8 cellular contexts compared by ENCODE assay signal in genomic region chr17:8186446-8186786, GRCh38. TPM values are rescaled to one million over a fixed set of nuclear protein-coding genes. Genes with fewer than 3 reads are reported as not detected.
A peak's percentile ranks its signal among the peaks of the same experiment; 100 is the strongest.
DNase-seq lines count a peak whose midpoint lies in the region; ATAC-seq, FAIRE-seq and TF ChIP-seq lines count a peak whose summit lies in the region.

No MANE protein-coding gene starts in this region.

- H3K9me3 ChIP-seq in A549 (no peaks in the 10 kb centered on the region), mesodermal cell (ENCODE audit: control insufficient read depth, low read length) (no peaks in the 10 kb centered on the region)

- H3K36me3 Mint-ChIP-seq in brain, result no peaks in the 10 kb centered on the region

- no peak overlapping the region for H3K27ac Mint-ChIP-seq in brain

- H3K27me3 Mint-ChIP-seq in brain, result peaks cover 8% of the 10 kb centered on the region

- 1% methylated on average over 23 of the region's 23 CpGs for WGBS in A549 (ENCODE audit: missing lambda C conversion rate)
- 0 to 1% methylated on average over 17 to 23 of the region's 23 CpGs for WGBS in mesodermal cell (ENCODE audit: insufficient coverage in 2 of 2), 2 experiments

- POLR2A ChIA-PET in A549 (lab: Yijun Ruan, JAX), result interaction anchor here (0.8 to 4.0 kb wide), 9 partner anchors 10 to 109 kb away, joined by 3 to 45 read pairs (median 7); partner anchors contain the start of genes CTC1 and TMEM107

- no peak overlapping the region for H3K4me3 Mint-ChIP-seq in brain

- peaks cover 22% of the 10 kb centered on the region for H3K4me1 ChIP-seq in A549
- H3K4me1 ChIP-seq in mesodermal cell (ENCODE audit: control insufficient read depth, insufficient read depth, low read length, poor library complexity, severe bottlenecking), result peaks cover 17% of the 10 kb centered on the region

- CTCF ChIA-PET in A549 (lab: Yijun Ruan, JAX), result interaction anchor here (0.6 to 11.3 kb wide), 10 partner anchors 9 to 148 kb away, joined by 3 to 164 read pairs (median 20); partner anchors contain the start of genes ALOXE3, AURKB and TMEM107

- no peak for DNase-seq in A549 (ENCODE audit: low read depth in 1 of 2, low spot score in 1 of 2)
- DNase-seq in nucleus accumbens (lab: John Stamatoyannopoulos, UW), result no peak
- no peak for DNase-seq in SHP77 (lab: John Stamatoyannopoulos, UW)

- H3K9me3 Mint-ChIP-seq in brain, result no peaks in the 10 kb centered on the region

- peak overlapping the region; percentile 90 for H3K4me2 ChIP-seq in A549

- no peak for FAIRE-seq in A549 (lab: Jason Lieb, UNC)

- no peak for TF ChIP-seq RAD21 in A549 (conservative IDR thresholded peaks at IDR 0.05 in 1 of 2, IDR thresholded peaks at IDR 0.05 in 1 of 2)

- peaks cover 16% of the 10 kb centered on the region for H3K4me1 Mint-ChIP-seq in brain

- H3K27ac ChIP-seq in A549 (peak overlapping the region; percentile 75 to 94), mesodermal cell (ENCODE audit: low read depth, low read length, severe bottlenecking) (peak overlapping the region; percentile 88)

- H3K36me3 ChIP-seq in mesodermal cell (ENCODE audit: control insufficient read depth, insufficient read depth, low read length), result no peaks in the 10 kb centered on the region

- peak overlapping the region; percentile 59 for H3K4me3 ChIP-seq in A549
- H3K4me3 ChIP-seq in mesodermal cell (ENCODE audit: extremely low read depth, insufficient read depth, low read length, poor library complexity, severe bottlenecking), result peak overlapping the region; percentile 85

- no peak for TF ChIP-seq POLR2A in A549 (IDR thresholded peaks at IDR 0.05; ENCODE audit: low read length)

- ATAC-seq in A549 (no peak; a peak in 2 of 6 replicates), HG02642 (IDR thresholded peaks at IDR 0.05; ENCODE audit: poor library complexity, unreplicated experiment) (peak; percentile 1), GM18520 (IDR thresholded peaks at IDR 0.05; ENCODE audit: unreplicated experiment) (no peak), GM19455 (IDR thresholded peaks at IDR 0.05; ENCODE audit: unreplicated experiment) (no peak)

- TF ChIP-seq CTCF in A549 (IDR thresholded peaks at IDR 0.05), result no peak
- peak; percentile 47 to 59 for TF ChIP-seq CTCF in brain (conservative IDR thresholded peaks at IDR 0.05)

- TF ChIP-seq EP300 in A549 (IDR thresholded peaks at IDR 0.05), result no peak

TF ChIP-seq in A549, 52 proteins besides CTCF, POLR2A, EP300 and RAD21 (continues in another document):
- TF ChIP-seq USF2 (IDR thresholded peaks at IDR 0.05), result no peak
- TF ChIP-seq HOXA7 (CRISPR knock-in tag; IDR thresholded peaks at IDR 0.05), result no peak
- no peak for TF ChIP-seq NR3C1 (IDR thresholded peaks at IDR 0.05)
- no peak for TF ChIP-seq ESRRA (IDR thresholded peaks at IDR 0.05; ENCODE audit: borderline replicate concordance, low read length)
- no peak for TF ChIP-seq KDM5A (IDR thresholded peaks at IDR 0.05)
- no peak for TF ChIP-seq ZFP36 (IDR thresholded peaks at IDR 0.05; ENCODE audit: borderline replicate concordance, partially characterized antibody)
- TF ChIP-seq HMGXB4 (CRISPR knock-in tag; IDR thresholded peaks at IDR 0.05; ENCODE audit: borderline replicate concordance), result peak; percentile 99
- peak; percentile 12; the same call in 1 of the 2 replicates for TF ChIP-seq REST (IDR thresholded peaks at IDR 0.05)

RNA-seq across cellular contexts. Expression of gene BORCS6, which starts 3.6 kb away (rescaled TPM):
- 3.0 and 3.3 TPM in 2 replicates for polyA plus RNA-seq in A549 (2011; rRNA removed)
- polyA plus RNA-seq in A549 (2012; cell fraction: cytosol; rRNA removed), result 4.7 and 6.0 TPM in 2 replicates
- polyA plus RNA-seq in A549 (2012; cell fraction: nucleus; rRNA removed), result 5.1 and 6.7 TPM in 2 replicates
- polyA plus RNA-seq in A549 (2017; fragmentation: RNase III; extraction: RNeasy Plus Mini Kit Qiagen cat#74134 plus additional on column Dnase treatment), result 4.1 to 6.6 TPM (median 6.1 TPM) in 3 replicates
- polyA minus RNA-seq in A549 (2011; rRNA and poly(A)+ RNA removed), result 3.4 and 3.8 TPM in 2 replicates
- polyA plus RNA-seq in brain (ENCODE audit: insufficient read depth, low read depth, low replicate concordance), result 8.7 TPM
- polyA plus RNA-seq in mesodermal cell (2013, experiment 1 of 2), result 5.8 TPM
- 4.4 TPM for polyA plus RNA-seq in mesodermal cell (2013, experiment 2 of 2)

RNA-seq across cellular contexts. Expression of gene TMEM107, which starts 10.2 kb away (rescaled TPM):
- polyA plus RNA-seq in A549 (2011; rRNA removed) (21.8 and 22.8 TPM in 2 replicates), A549 (2017; fragmentation: RNase III; extraction: RNeasy Plus Mini Kit Qiagen cat#74134 plus additional on column Dnase treatment) (16.0 to 19.2 TPM (median 17.0 TPM) in 3 replicates), brain (ENCODE audit: insufficient read depth, low read depth, low replicate concordance) (47.2 TPM)
- 27.0 and 28.5 TPM in 2 replicates for polyA plus RNA-seq in A549 (2012; cell fraction: cytosol; rRNA removed)
- polyA plus RNA-seq in A549 (2012; cell fraction: nucleus; rRNA removed), result 17.3 and 18.3 TPM in 2 replicates
- polyA minus RNA-seq in A549 (2011; rRNA and poly(A)+ RNA removed), result 94.8 and 135 TPM in 2 replicates
- 36.8 TPM for polyA plus RNA-seq in mesodermal cell (2013, experiment 1 of 2)
- polyA plus RNA-seq in mesodermal cell (2013, experiment 2 of 2), result 40.6 TPM

RNA-seq across cellular contexts. Expression of gene VAMP2, which starts 23.7 kb away (rescaled TPM):
- polyA plus RNA-seq in A549 (2011; rRNA removed), result 21.7 and 24.7 TPM in 2 replicates
- 20.5 and 26.1 TPM in 2 replicates for polyA plus RNA-seq in A549 (2012; cell fraction: cytosol; rRNA removed)
- polyA plus RNA-seq in A549 (2012; cell fraction: nucleus; rRNA removed), result 23.5 and 36.3 TPM in 2 replicates
- 19.2 to 23.3 TPM (median 19.3 TPM) in 3 replicates for polyA plus RNA-seq in A549 (2017; fragmentation: RNase III; extraction: RNeasy Plus Mini Kit Qiagen cat#74134 plus additional on column Dnase treatment)
- polyA minus RNA-seq in A549 (2011; rRNA and poly(A)+ RNA removed), result 8.5 and 9.5 TPM in 2 replicates
- polyA plus RNA-seq in brain (ENCODE audit: insufficient read depth, low read depth, low replicate concordance), result 375 TPM
- 30.2 TPM for polyA plus RNA-seq in mesodermal cell (2013, experiment 1 of 2)
- 27.0 TPM for polyA plus RNA-seq in mesodermal cell (2013, experiment 2 of 2)

RNA-seq across cellular contexts. Expression of gene AURKB, which starts 24.0 kb away (rescaled TPM):
- polyA plus RNA-seq in A549 (2011; rRNA removed) (51.0 and 59.5 TPM in 2 replicates), A549 (2017; fragmentation: RNase III; extraction: RNeasy Plus Mini Kit Qiagen cat#74134 plus additional on column Dnase treatment) (124 to 137 TPM (median 130 TPM) in 3 replicates), brain (ENCODE audit: insufficient read depth, low read depth, low replicate concordance) (55.1 TPM)
- polyA plus RNA-seq in A549 (2012; cell fraction: cytosol; rRNA removed), result 161 and 188 TPM in 2 replicates
- 627 and 727 TPM in 2 replicates for polyA plus RNA-seq in A549 (2012; cell fraction: nucleus; rRNA removed)
- polyA minus RNA-seq in A549 (2011; rRNA and poly(A)+ RNA removed), result 58.8 and 80.3 TPM in 2 replicates
- 109 TPM for polyA plus RNA-seq in mesodermal cell (2013, experiment 1 of 2)
- polyA plus RNA-seq in mesodermal cell (2013, experiment 2 of 2), result 103 TPM

RNA-seq across cellular contexts. Expression of gene PER1, which starts 34.2 kb away (rescaled TPM):
- 5.5 and 5.6 TPM in 2 replicates for polyA plus RNA-seq in A549 (2011; rRNA removed)
- 7.4 and 10.9 TPM in 2 replicates for polyA plus RNA-seq in A549 (2012; cell fraction: cytosol; rRNA removed)
- polyA plus RNA-seq in A549 (2012; cell fraction: nucleus; rRNA removed), result 53.8 and 57.6 TPM in 2 replicates
- polyA plus RNA-seq in A549 (2017; fragmentation: RNase III; extraction: RNeasy Plus Mini Kit Qiagen cat#74134 plus additional on column Dnase treatment), result 6.8 to 8.7 TPM (median 8.4 TPM) in 3 replicates
- polyA minus RNA-seq in A549 (2011; rRNA and poly(A)+ RNA removed), result 13.7 and 34.7 TPM in 2 replicates
- 34.2 TPM for polyA plus RNA-seq in brain (ENCODE audit: insufficient read depth, low read depth, low replicate concordance)
- polyA plus RNA-seq in mesodermal cell (2013, experiment 1 of 2), result 34.6 TPM
- polyA plus RNA-seq in mesodermal cell (2013, experiment 2 of 2), result 26.0 TPM

Comparison
In these comparisons a context has a peak if more than half of its experiments do, and no peak if none do; other contexts are left out.
1. RNA of gene VAMP2, which starts 23.7 kb away (polyA plus RNA-seq): 375 TPM in brain (single experiment); 19.2 to 36.3 TPM in A549; every median in the first group is over 10 times any median in the second.